Comparison of ENCODE assay signal across 8 cellular contexts in genomic region chr6:37155394-37156312, GRCh38. TPM values are rescaled to one million over a fixed set of nuclear protein-coding genes. Genes with fewer than 3 reads are reported as not detected.
DNase-seq lines count a peak whose midpoint lies in the region; ATAC-seq and TF ChIP-seq lines count a peak whose summit lies in the region.

No MANE protein-coding gene starts in this region.

- H3K36me3 ChIP-seq in DOHH2 (ENCODE audit: control insufficient read depth, low read length), result no peaks in the 10 kb centered on the region
- no peaks in the 10 kb centered on the region for H3K36me3 ChIP-seq in testis (ENCODE audit: low read depth, missing control alignments)

- H3K27me3 Mint-ChIP-seq in stimulated activated naive CD8-positive, alpha-beta T cell treated with anti-CD3 and anti-CD28 coated beads, Interleukin-15, Interleukin-2, amounts not matched to agents 100 ng/mL and 50 ng/mL, for 24 hours, result no peaks in the 10 kb centered on the region

- ATAC-seq in GM21390 (IDR thresholded peaks at IDR 0.05; ENCODE audit: unreplicated experiment), result peak; percentile 94

- peak overlapping the region; percentile 61 for H3K27ac Mint-ChIP-seq in stimulated activated naive CD8-positive, alpha-beta T cell treated with anti-CD3 and anti-CD28 coated beads, Interleukin-15, Interleukin-2, amounts not matched to agents 100 ng/mL and 50 ng/mL, for 24 hours

- no peaks in the 10 kb centered on the region for H4K20me1 ChIP-seq in DOHH2 (ENCODE audit: control insufficient read depth, insufficient read depth, low read depth, low read length)

- H3K4me1 Mint-ChIP-seq in stimulated activated naive CD8-positive, alpha-beta T cell treated with anti-CD3 and anti-CD28 coated beads, Interleukin-15, Interleukin-2, amounts not matched to agents 100 ng/mL and 50 ng/mL, for 24 hours (ENCODE audit: low read depth), result peaks cover 44% of the 10 kb centered on the region

- no peak for TF ChIP-seq POLR2A in testis (IDR thresholded peaks at IDR 0.05)

- H3K4me1 ChIP-seq in DOHH2 (ENCODE audit: control insufficient read depth, low read length), result peaks cover 52% of the 10 kb centered on the region
- peaks cover 2% of the 10 kb centered on the region for H3K4me1 ChIP-seq in testis

- H3F3A ChIP-seq in DOHH2 (ENCODE audit: control insufficient read depth, insufficient read depth), result peaks cover 23% of the 10 kb centered on the region

- no peaks in the 10 kb centered on the region for H3K9me3 Mint-ChIP-seq in stimulated activated naive CD8-positive, alpha-beta T cell treated with anti-CD3 and anti-CD28 coated beads, Interleukin-15, Interleukin-2, amounts not matched to agents 100 ng/mL and 50 ng/mL, for 24 hours

- H3K4me3 ChIP-seq in DOHH2 (ENCODE audit: low read length), result peak overlapping the region; percentile 47
- H3K4me3 ChIP-seq in testis, result no peak overlapping the region
- H3K4me3 ChIP-seq in dorsolateral prefrontal cortex, result no peak overlapping the region

- H3K27ac ChIP-seq in DOHH2 (ENCODE audit: low read depth, low read length) (peak overlapping the region; percentile 95), testis (no peak overlapping the region), dorsolateral prefrontal cortex (no peak overlapping the region)

- no peaks in the 10 kb centered on the region for H3K79me2 ChIP-seq in DOHH2 (ENCODE audit: control insufficient read depth, low read length)

- H3K9me2 ChIP-seq in DOHH2 (replicated peaks; ENCODE audit: control insufficient read depth, low read length), result no peaks in the 10 kb centered on the region

- H3K27me3 ChIP-seq in DOHH2 (ENCODE audit: control insufficient read depth, low read length) (no peaks in the 10 kb centered on the region), testis (no peaks in the 10 kb centered on the region), dorsolateral prefrontal cortex (no peaks in the 10 kb centered on the region)

- H3K9me3 ChIP-seq in DOHH2 (ENCODE audit: control insufficient read depth, insufficient read depth, low read length) (no peaks in the 10 kb centered on the region), testis (no peaks in the 10 kb centered on the region)

- no peaks in the 10 kb centered on the region for H3K36me3 Mint-ChIP-seq in stimulated activated naive CD8-positive, alpha-beta T cell treated with anti-CD3 and anti-CD28 coated beads, Interleukin-15, Interleukin-2, amounts not matched to agents 100 ng/mL and 50 ng/mL, for 24 hours (ENCODE audit: low read depth)

- intact Hi-C loops in testis (cut with DNase I; ENCODE audit: low total_unique reads), result no loop called here
- intact Hi-C loops in dorsolateral prefrontal cortex (cut with DNase I), result no loop called here

- TF ChIP-seq CTCF in DOHH2 (IDR thresholded peaks at IDR 0.05; ENCODE audit: low read depth, low read length, poor library complexity, severe bottlenecking) (no peak), testis (IDR thresholded peaks at IDR 0.05) (no peak), dorsolateral prefrontal cortex (IDR thresholded peaks at IDR 0.05 in 54 of 56, conservative IDR thresholded peaks at IDR 0.05 in 2 of 56; ENCODE audit: low read depth in 1 of 56, partially characterized antibody in 56 of 56) (no peak)

- DNase-seq in HUDEP-2 (lab: John Stamatoyannopoulos, UW; ENCODE audit: unreplicated experiment in 76 of 76) (peak in 43 of 76 experiments; percentile 18 to 65 (median 39)), astrocyte of the hippocampus (ENCODE audit: low read depth, low spot score) (peak; percentile 74), testis (no peak), NCI-H1694 (lab: John Stamatoyannopoulos, UW) (no peak), dorsolateral prefrontal cortex (no peak)

- 73 to 81% methylated on average over 11 of the region's 11 CpGs for WGBS in testis, 2 donors

- H3K4me2 ChIP-seq in DOHH2 (ENCODE audit: low read length), result peak overlapping the region; percentile 57

- H3K4me3 Mint-ChIP-seq in stimulated activated naive CD8-positive, alpha-beta T cell treated with anti-CD3 and anti-CD28 coated beads, Interleukin-15, Interleukin-2, amounts not matched to agents 100 ng/mL and 50 ng/mL, for 24 hours, result peak overlapping the region; percentile 42

RNA-seq across cellular contexts. Expression of gene PIM1, which starts 14.3 kb away (rescaled TPM):
- total RNA-seq in testis (10 to 100 TPM; 20.4 to 30.8 TPM), dorsolateral prefrontal cortex (10 to 100 TPM in 113 of 120 experiments, 1 to 10 TPM in 7; 8.8 to 61.4 (median 18.1) TPM)
- 28.0 TPM for polyA plus RNA-seq in testis (ENCODE audit: insufficient read depth, low read depth, low replicate concordance)

Comparison
In these comparisons a context has a peak if more than half of its experiments do, and no peak if none do; other contexts are left out.
1. DNase-seq: peak in HUDEP-2 (43 of 76) and astrocyte of the hippocampus (single experiment); none in testis (single experiment), NCI-H1694 (single experiment) and dorsolateral prefrontal cortex (0 of 10).